Comparison of ENCODE assay signal across 20 cellular contexts in genomic region chr1:89576016-89576415, GRCh38.
"Had no signal": no experiment of that assay in that cellular context is flagged by ENCODE, and none has a peak within 500 bp of the region (broad histone marks: within the 10 kb centered on the region; RNA-seq: fewer than 3 reads in every experiment).

No MANE protein-coding gene starts in this region.

- ATAC-seq: activated CD4-positive, alpha-beta T cell treated with anti-CD3 and anti-CD28 coated beads for 36 hours; activated T-helper 17 cell treated with anti-CD3 and anti-CD28 coated beads, Interleukin-2, amount 50 U/mL, for 72 hours; body of pancreas; left lobe of liver; right lobe of liver; stimulated activated naive CD8-positive, alpha-beta T cell treated with anti-CD3 and anti-CD28 coated beads, Interleukin-15, amount 100 ng/mL, for 72 hours had no signal

- H3K27me3 Mint-ChIP-seq: activated CD4-positive, alpha-beta T cell treated with anti-CD3 and anti-CD28 coated beads for 36 hours; activated naive CD8-positive, alpha-beta T cell treated with anti-CD3 and anti-CD28 coated beads, Interleukin-2, amount 10 ng/mL, durations not matched to agents 7 days and 5 days; activated T-helper 17 cell treated with anti-CD3 and anti-CD28 coated beads, Interleukin-2, amount 50 U/mL, for 72 hours; naive B cell; stimulated activated naive CD8-positive, alpha-beta T cell treated with anti-CD3 and anti-CD28 coated beads, Interleukin-15, amount 100 ng/mL, for 72 hours had no signal

- DNase-seq: activated CD4-positive, alpha-beta T cell treated with anti-CD3 and anti-CD28 coated beads for 36 hours; activated CD4-positive, alpha-beta T cell treated with anti-CD3 and anti-CD28 coated beads, Interleukin-2, amount 50 U/mL, for 48 hours; activated naive CD4-positive, alpha-beta T cell treated with Interleukin-2 at 50 U/mL for 16 hours; activated naive CD8-positive, alpha-beta T cell treated with anti-CD3 and anti-CD28 coated beads, Interleukin-2, amount 10 ng/mL, durations not matched to agents 7 days and 5 days; body of pancreas; caudate nucleus; erythroblast; midbrain; naive B cell; ovary; right lobe of liver; stimulated activated CD4-positive, alpha-beta T cell treated with anti-CD3 and anti-CD28 coated beads, Interleukin-4, amount 100 ng/mL, for 1 hour; stimulated activated naive CD8-positive, alpha-beta T cell treated with anti-CD3 and anti-CD28 coated beads, Interleukin-15, amount 100 ng/mL, for 72 hours had no signal

- H3K27ac ChIP-seq: body of pancreas, ovary, right lobe of liver, suprapubic skin, vagina had no signal

- H3K9me3 Mint-ChIP-seq: activated T-helper 17 cell treated with anti-CD3 and anti-CD28 coated beads, Interleukin-2, amount 50 U/mL, for 72 hours had no signal

- H3K9me3 ChIP-seq: body of pancreas, ovary, right lobe of liver, suprapubic skin, vagina had no signal

- H3K27ac Mint-ChIP-seq: activated naive CD8-positive, alpha-beta T cell treated with anti-CD3 and anti-CD28 coated beads, Interleukin-2, amount 10 ng/mL, durations not matched to agents 7 days and 5 days; naive B cell; stimulated activated naive CD8-positive, alpha-beta T cell treated with anti-CD3 and anti-CD28 coated beads, Interleukin-15, amount 100 ng/mL, for 72 hours had no signal

- H3K27me3 ChIP-seq: body of pancreas, ovary, right lobe of liver, suprapubic skin, vagina had no signal

- H3K4me1 ChIP-seq: vagina had no signal

- FAIRE-seq: frontal cortex, keratinocyte had no signal

- H3K36me3 ChIP-seq: ovary had no signal

- H3K4me3 Mint-ChIP-seq: activated CD4-positive, alpha-beta T cell treated with anti-CD3 and anti-CD28 coated beads for 36 hours; activated naive CD8-positive, alpha-beta T cell treated with anti-CD3 and anti-CD28 coated beads, Interleukin-2, amount 10 ng/mL, durations not matched to agents 7 days and 5 days; activated T-helper 17 cell treated with anti-CD3 and anti-CD28 coated beads, Interleukin-2, amount 50 U/mL, for 72 hours; naive B cell; stimulated activated naive CD8-positive, alpha-beta T cell treated with anti-CD3 and anti-CD28 coated beads, Interleukin-15, amount 100 ng/mL, for 72 hours had no signal

- H3K4me3 ChIP-seq: body of pancreas, ovary, right lobe of liver, smooth muscle cell, suprapubic skin, vagina had no signal

- H3K4me2 ChIP-seq: smooth muscle cell had no signal
